7 cellular contexts compared by ENCODE assay signal in genomic region chr22:21952586-21953571, GRCh38.
A peak's percentile ranks its signal among the peaks of the same experiment; 100 is the strongest.
DNase-seq lines count a peak whose midpoint lies in the region; ATAC-seq and TF ChIP-seq lines count a peak whose summit lies in the region.

PPM1F (minus strand) TSS chr22:21952848; CDS start chr22:21946048, 6,800 bp downstream.

- H3K27ac ChIP-seq in cingulate gyrus (ENCODE audit: low read depth, low read length) = peak within 1 kb of the TSS; percentile 54

- in situ Hi-C loops in GM13977 (cut with MboI; ENCODE audit: low pct_unique_long_range_greater_than_20kb, low sequenced_read_pairs, unreplicated experiment) = no loop called here

- DNase-seq in GM13977 (ENCODE audit: low spot score) (peak; percentile 98), NCI-H446 (lab: John Stamatoyannopoulos, UW) (peak; percentile 85 to 89), kidney tubule cell (ENCODE audit: low spot score) (peak; percentile 83)
- DNase-seq in activated CD4-positive, alpha-beta T cell treated with anti-CD3 and anti-CD28 coated beads for 4 hours = peak; percentile 87 to 89
- DNase-seq in stimulated activated CD4-positive, alpha-beta T cell treated with anti-CD3 and anti-CD28 coated beads, Interleukin-1b, Interleukin-23, amount 100 ng/mL, for 1 hour (ENCODE audit: low read depth in 2 of 2) = peak; percentile 84 to 91

- peak; percentile 68 for ATAC-seq in HG02970 (IDR thresholded peaks at IDR 0.05; ENCODE audit: low FRiP score, unreplicated experiment)

- peak; percentile 96 for TF ChIP-seq CTCF in GM13977 (IDR thresholded peaks at IDR 0.05; ENCODE audit: extremely low read depth, insufficient read depth, missing control alignments)

Comparison
In these comparisons a context has a peak if more than half of its experiments do, and no peak if none do; other contexts are left out.
1. Peak in every context shown above with its lines: DNase-seq, ATAC-seq and H3K27ac ChIP-seq.